ENCODE assay signal across 7 cellular contexts in genomic region chr4:165342340-165342739, GRCh38. TPM values are rescaled to one million over a fixed set of nuclear protein-coding genes. Genes with fewer than 3 reads are reported as not detected.
DNase-seq lines count a peak whose midpoint lies in the region; ATAC-seq, FAIRE-seq and TF ChIP-seq lines count a peak whose summit lies in the region.
"Not testable (repeated sequence)": the region's sequence is repeated elsewhere in the genome, so short reads cannot be mapped to it uniquely, and the experiment has no call there.
"Had no signal": no experiment of that assay in that cellular context is flagged by ENCODE, and none has a peak within 500 bp of the region (broad histone marks: within the 10 kb centered on the region; RNA-seq: fewer than 3 reads in every experiment).

No MANE protein-coding gene starts in this region.

- not testable (repeated sequence) for H3K27me3 Mint-ChIP-seq in Calu3 (ENCODE audit: unreplicated experiment); nephron progenitor cell (ENCODE audit: low read depth, poor library complexity)

- ATAC-seq in GM12878 = not testable (repeated sequence)

- TF ChIP-seq RAD21 in GM12878 (IDR thresholded peaks at IDR 0.05; ENCODE audit: insufficient read depth, low read depth, low read length) = not testable (repeated sequence)

- H3K36me3 ChIP-seq in PC-9 (ENCODE audit: low read depth) = peaks cover 14% of the 10 kb centered on the region; the same call in 1 of the 2 replicates
- peaks cover 64% of the 10 kb centered on the region for H3K36me3 ChIP-seq in SK-N-MC (ENCODE audit: insufficient read depth, low read length)
- H3K36me3 ChIP-seq in GM12878 (ENCODE audit: control insufficient read depth in 2 of 2, insufficient read depth in 2 of 2, low read length in 1 of 2) = peaks cover 0 to 23% of the 10 kb centered on the region in 2 experiments; a peak in 3 of 4 replicates
- H3K36me3 ChIP-seq in cardiac muscle cell = peaks cover 52% of the 10 kb centered on the region

- DNase-seq in Calu3; PC-9; SK-N-MC (ENCODE audit: low read depth, low spot score); GM12878 (ENCODE audit: low read depth, low spot score); cardiac muscle cell (ENCODE audit: low read depth in 1 of 2, low spot score in 1 of 2); nephron progenitor cell: not testable (repeated sequence)

- not testable (repeated sequence) for H3K36me3 Mint-ChIP-seq in Calu3 (ENCODE audit: insufficient read depth, unreplicated experiment)
- peaks cover 41% of the 10 kb centered on the region for H3K36me3 Mint-ChIP-seq in nephron progenitor cell (ENCODE audit: low read depth)

- not testable (repeated sequence) for H3K4me3 ChIP-seq in PC-9, SK-N-MC, GM12878, cardiac muscle cell

- not testable (repeated sequence) for TF ChIP-seq CTCF in Calu3 (IDR thresholded peaks at IDR 0.05; ENCODE audit: unreplicated experiment); PC-9 (conservative IDR thresholded peaks at IDR 0.05); GM12878 (IDR thresholded peaks at IDR 0.05 in 2 of 3, conservative IDR thresholded peaks at IDR 0.05 in 1 of 3; ENCODE audit: control insufficient read depth in 2 of 3, extremely low read depth in 1 of 3, insufficient read depth in 1 of 3, low read depth in 3 of 3, low read length in 3 of 3); cardiac muscle cell (IDR thresholded peaks at IDR 0.05; ENCODE audit: low read depth, low read length); nephron progenitor cell (IDR thresholded peaks at IDR 0.05)

- not testable (repeated sequence) for H4K20me1 ChIP-seq in PC-9 (ENCODE audit: insufficient read depth); GM12878 (ENCODE audit: control insufficient read depth, insufficient read depth)

- H3K27me3 ChIP-seq in PC-9 (ENCODE audit: insufficient read depth, low read depth); GM12878 (replicated peaks in 1 of 2; ENCODE audit: control insufficient read depth in 2 of 2, insufficient read depth in 2 of 2, low read length in 1 of 2); cardiac muscle cell: not testable (repeated sequence)

- TF ChIP-seq POLR2A in GM12878 (IDR thresholded peaks at IDR 0.05; ENCODE audit: low read depth, low read length) = not testable (repeated sequence)

- H3K9ac ChIP-seq in SK-N-MC (ENCODE audit: insufficient read length); GM12878 (ENCODE audit: control insufficient read depth, insufficient read depth, low read length): not testable (repeated sequence)

- not testable (repeated sequence) for H3K27ac Mint-ChIP-seq in Calu3 (ENCODE audit: unreplicated experiment)
- peak overlapping the region; percentile 51 for H3K27ac Mint-ChIP-seq in nephron progenitor cell

- not testable (repeated sequence) for H3K9me3 Mint-ChIP-seq in Calu3 (ENCODE audit: low read depth, unreplicated experiment); nephron progenitor cell

- H3K4me1 Mint-ChIP-seq in Calu3 (ENCODE audit: low read depth, unreplicated experiment); nephron progenitor cell: not testable (repeated sequence)

- H3K9me2 ChIP-seq in PC-9 (ENCODE audit: insufficient read depth) = not testable (repeated sequence)

- not testable (repeated sequence) for H3K4me2 ChIP-seq in PC-9; GM12878 (ENCODE audit: control insufficient read depth, insufficient read depth)

- not testable (repeated sequence) for H3K27ac ChIP-seq in PC-9; GM12878 (ENCODE audit: control insufficient read depth, insufficient read depth)
- H3K27ac ChIP-seq in SK-N-MC (peak overlapping the region; percentile 52; the same call in 1 of the 2 replicates), cardiac muscle cell (peak overlapping the region; percentile 54)

- TF ChIP-seq EP300 in GM12878 (IDR thresholded peaks at IDR 0.05; ENCODE audit: borderline replicate concordance in 1 of 2, control insufficient read depth in 1 of 2, low read depth in 2 of 2, low read length in 2 of 2) = not testable (repeated sequence)

- H2AFZ ChIP-seq in PC-9; GM12878 (ENCODE audit: control insufficient read depth, low read depth, low read length): not testable (repeated sequence)

- 98% methylated on average over 5 of the region's 5 CpGs for WGBS in GM12878 (ENCODE audit: insufficient coverage, insufficient replicate concordance, low lambda C conversion rate, missing lambda C conversion rate)

- intact Hi-C loops in Calu3 (cut with micrococcal nuclease; ENCODE audit: unreplicated experiment); GM12878 (cut with micrococcal nuclease; ENCODE audit: unreplicated experiment): not testable (repeated sequence)
- intact Hi-C loops in PC-9 (cut with micrococcal nuclease; ENCODE audit: unreplicated experiment) = loop anchor here (5.0 kb wide), 1 partner anchor 230 kb away; the partner anchor contains the start of gene TMEM192

- not testable (repeated sequence) for FAIRE-seq in GM12878 (lab: Jason Lieb, UNC)

- CTCF ChIA-PET in Calu3 (lab: Charles Lee) = not testable (repeated sequence)
- CTCF ChIA-PET in PC-9 (lab: Charles Lee) (interaction anchor here (0.7 to 1.4 kb wide), 2 partner anchors 211 to 501 kb away, joined by 4 read pairs; no protein-coding TSS in a partner anchor), GM12878 (lab: Yijun Ruan, JAX) (interaction anchor here (0.6 to 10.2 kb wide), 11 partner anchors 9 to 229 kb away, joined by 3 to 98 read pairs (median 4); partner anchors contain the start of gene TMEM192)

- H3K4me3 Mint-ChIP-seq in Calu3 (ENCODE audit: low read depth, unreplicated experiment); nephron progenitor cell: not testable (repeated sequence)

- not testable (repeated sequence) for H3K4me1 ChIP-seq in PC-9 (replicated peaks; ENCODE audit: insufficient read depth); GM12878 (ENCODE audit: control insufficient read depth, insufficient read depth, low read length); cardiac muscle cell (ENCODE audit: low read depth)

- in situ Hi-C loops in GM12878 (cut with MboI) = not testable (repeated sequence)

- H3K79me2 ChIP-seq in PC-9 (ENCODE audit: low read depth); GM12878 (ENCODE audit: control insufficient read depth, insufficient read depth, low read length): not testable (repeated sequence)

- POLR2A ChIA-PET in PC-9 (lab: Charles Lee; ENCODE audit: unreplicated experiment) = not testable (repeated sequence)
- POLR2A ChIA-PET in GM12878 (lab: Charles Lee) = interaction anchor here (0.7 to 2.7 kb wide), 4 partner anchors 9 to 230 kb away, joined by 3 to 13 read pairs (median 3); partner anchors contain the start of gene TMEM192

- H3K9me3 ChIP-seq in PC-9 (ENCODE audit: insufficient read depth, low read depth); SK-N-MC (ENCODE audit: low read depth, low read length); GM12878 (replicated peaks; ENCODE audit: control insufficient read depth, insufficient read depth, low read length); cardiac muscle cell (ENCODE audit: low read depth): not testable (repeated sequence)

- H3F3A ChIP-seq in PC-9 (ENCODE audit: insufficient read depth, low read depth) = peaks cover 21% of the 10 kb centered on the region

- SMC1A ChIA-PET in GM12878 (lab: Charles Lee; ENCODE audit: uncharacterized antibody, unreplicated experiment) = interaction anchor here (0.7 to 4.7 kb wide), 9 partner anchors 9 to 230 kb away, joined by 3 to 47 read pairs (median 4); partner anchors contain the start of gene TMEM192

- RAD21 ChIA-PET in GM12878 (lab: Charles Lee; ENCODE audit: unreplicated experiment) = interaction anchor here (0.6 to 2.5 kb wide), 6 partner anchors 13 to 210 kb away, joined by 3 to 10 read pairs (median 4); no protein-coding TSS in a partner anchor

- BruUV-seq in Calu3 (replicated peaks; lab: Mats Ljungman, UMichigan) = TSS peak; percentile 48
- BruUV-seq in PC-9 (replicated peaks; lab: Mats Ljungman, UMichigan) = TSS peak; percentile 31
- BruUV-seq in GM12878 (replicated peaks; lab: Mats Ljungman, UMichigan) = TSS peak; percentile 62

RNA-seq across cellular contexts. Expression of gene MSMO1, which starts 14.9 kb away (rescaled TPM):
- total RNA-seq in Calu3 (2022) = 93.6 and 111 TPM in 2 replicates
- 111 and 117 TPM in 2 replicates for total RNA-seq in PC-9 (2021)
- 129 and 138 TPM in 2 replicates for total RNA-seq in GM12878 (2013; cell fraction: nucleolus; rRNA removed)
- 121 and 184 TPM in 2 replicates for total RNA-seq in GM12878 (2014; rRNA removed)
- total RNA-seq in GM12878 (2014; rRNA removed; fragmentation: Illumina TruSeq; extraction: Trizol) = 110 and 118 TPM in 2 replicates
- total RNA-seq in GM12878 (2021) = 63.6 and 67.6 TPM in 2 replicates
- 20.0 TPM for polyA plus RNA-seq in GM12878 (2011; ENCODE audit: low read depth)
- 168 and 274 TPM in 2 replicates for polyA plus RNA-seq in GM12878 (2011; rRNA removed)
- polyA plus RNA-seq in GM12878 (2011; cell fraction: cytosol; rRNA removed) = 68.3 and 83.0 TPM in 2 replicates
- 44.5 and 47.6 TPM in 2 replicates for polyA plus RNA-seq in GM12878 (2011; cell fraction: nucleus; rRNA removed)
- polyA plus RNA-seq in GM12878 (2012) = 35.5 and 64.6 TPM in 2 replicates
- 109 and 157 TPM in 2 replicates for polyA plus RNA-seq in GM12878 (2014; fragmentation: Illumina TruSeq; extraction: Trizol)
- polyA plus RNA-seq in GM12878 (2014; fragmentation: Nextera tagmentation; extraction: Ambion mirVana) = 100 to 1,000 TPM; 101 to 136 TPM
- 75.5 and 98.4 TPM in 2 replicates for polyA plus RNA-seq in GM12878 (2014; rRNA removed)
- 10 to 100 TPM; 68.3 to 80.7 TPM for polyA plus RNA-seq in GM12878 (2016; fragmentation: Nextera tagmentation; extraction: Ambion mirVana)
- polyA minus RNA-seq in GM12878 (2011; rRNA and poly(A)+ RNA removed) = 77.1 and 79.8 TPM in 2 replicates
- 47.7 and 48.8 TPM in 2 replicates for polyA minus RNA-seq in GM12878 (2011; cell fraction: cytosol; rRNA and poly(A)+ RNA removed)
- polyA minus RNA-seq in GM12878 (2011; cell fraction: nucleus; rRNA and poly(A)+ RNA removed) = 32.8 and 57.2 TPM in 2 replicates
- total RNA-seq in cardiac muscle cell = 65.8 and 170 TPM in 2 replicates
- 138 and 305 TPM in 2 replicates for polyA plus RNA-seq in cardiac muscle cell

RNA-seq across cellular contexts. Expression of gene CPE, which starts 36.5 kb away (rescaled TPM):
- total RNA-seq in Calu3 (2022) (4.1 and 4.7 TPM in 2 replicates), PC-9 (2021) (1.3 and 1.4 TPM in 2 replicates), GM12878 (2014; rRNA removed) (not detected in 2 replicates), GM12878 (2014; rRNA removed; fragmentation: Illumina TruSeq; extraction: Trizol) (not detected in 2 replicates), GM12878 (2021) (not detected in 2 replicates), cardiac muscle cell (204 and 238 TPM in 2 replicates)
- total RNA-seq in GM12878 (2013; cell fraction: nucleolus; rRNA removed) = not detected in 2 replicates
- not detected for polyA plus RNA-seq in GM12878 (2011; ENCODE audit: low read depth)
- polyA plus RNA-seq in GM12878 (2011; rRNA removed) (not detected in 2 replicates), GM12878 (2014; fragmentation: Illumina TruSeq; extraction: Trizol) (not detected in 2 replicates), GM12878 (2014; fragmentation: Nextera tagmentation; extraction: Ambion mirVana) (under 1 TPM in 1 of 2 experiments, not detected in 1; 0.05 TPM), GM12878 (2014; rRNA removed) (not detected in 2 replicates), GM12878 (2016; fragmentation: Nextera tagmentation; extraction: Ambion mirVana) (under 1 TPM in 1 of 2 experiments, not detected in 1; 0.14 TPM), cardiac muscle cell (238 and 323 TPM in 2 replicates)
- not detected in 2 replicates for polyA plus RNA-seq in GM12878 (2011; cell fraction: cytosol; rRNA removed)
- not detected in 2 replicates for polyA plus RNA-seq in GM12878 (2011; cell fraction: nucleus; rRNA removed)
- polyA plus RNA-seq in GM12878 (2012) = 0.06 TPM in 1 of 2 replicates, not detected in the other
- 0.05 TPM in 1 of 2 replicates, not detected in the other for polyA minus RNA-seq in GM12878 (2011; rRNA and poly(A)+ RNA removed)
- polyA minus RNA-seq in GM12878 (2011; cell fraction: cytosol; rRNA and poly(A)+ RNA removed) = not detected in 2 replicates
- not detected in 2 replicates for polyA minus RNA-seq in GM12878 (2011; cell fraction: nucleus; rRNA and poly(A)+ RNA removed)
- total RNA-seq: CD4-positive, alpha-beta memory T cell had no signal
- polyA plus RNA-seq: CD4-positive, alpha-beta memory T cell had no signal

Comparison
In these comparisons a context has a peak if more than half of its experiments do, and no peak if none do; other contexts are left out.
1. RNA of gene CPE, which starts 36.5 kb away (total RNA-seq): 204 to 238 TPM in cardiac muscle cell; 4.1 to 4.7 TPM in Calu3, 1.3 to 1.4 TPM in PC-9 and not detected in GM12878; every median in the first group is over 10 times any median in the second.